20 cellular contexts compared by ENCODE assay signal in genomic region chr15:69275104-69275670, GRCh38. TPM values are rescaled to one million over a fixed set of nuclear protein-coding genes. Genes with fewer than 3 reads are reported as not detected.
"Had no signal": no experiment of that assay in that cellular context is flagged by ENCODE, and none has a peak within 500 bp of the region (broad histone marks: within the 10 kb centered on the region; RNA-seq: fewer than 3 reads in every experiment).

No MANE protein-coding gene starts in this region.

- H3K27ac ChIP-seq: colonic mucosa, gastrocnemius medialis, left lung, stomach had no signal

- H3K4me1 ChIP-seq: colonic mucosa, gastrocnemius medialis, left lung, stomach had no signal

- DNase-seq: activated CD4-positive, alpha-beta memory T cell treated with anti-CD3 and anti-CD28 coated beads for 36 hours; activated CD4-positive, alpha-beta T cell treated with anti-CD3 and anti-CD28 coated beads for 36 hours; activated naive CD4-positive, alpha-beta T cell; activated naive CD8-positive, alpha-beta T cell treated with anti-CD3 and anti-CD28 coated beads for 36 hours; activated T-cell treated with anti-CD3 and anti-CD28 coated beads for 4 hours; amygdala; central memory CD4-positive, alpha-beta T cell; colonic mucosa; endodermal cell; gastrocnemius medialis; head of caudate nucleus; kidney; left lung; stimulated activated CD4-positive, alpha-beta T cell treated with anti-CD3 and anti-CD28 coated beads, Interleukin-4, amount 100 ng/mL, for 24 hours; stomach; trophoblast cell had no signal

- H3K36me3 ChIP-seq: colonic mucosa, gastrocnemius medialis, left lung, stomach had no signal

- H3K27me3 ChIP-seq: colonic mucosa, gastrocnemius medialis, left lung had no signal

- H3K9me3 ChIP-seq: colonic mucosa, gastrocnemius medialis, left lung, stomach had no signal

- H3K4me3 ChIP-seq: colonic mucosa, gastrocnemius medialis, left lung, stomach had no signal

- ATAC-seq: activated CD4-positive, alpha-beta T cell treated with anti-CD3 and anti-CD28 coated beads for 36 hours; activated T-helper 17 cell treated with anti-CD3 and anti-CD28 coated beads, Interleukin-2, amount 50 U/mL, for 72 hours; gastrocnemius medialis; left lung; sciatic nerve; stimulated activated effector memory CD8-positive, alpha-beta T cell treated with anti-CD3 and anti-CD28 coated beads, Interleukin-12 subunit alpha, Interleukin-12 subunit beta, amount 100 ng/mL, for 72 hours had no signal

RNA-seq across cellular contexts. Expression of gene PAQR5, which starts 23.5 kb away (rescaled TPM):
- total RNA-seq: activated T-helper 17 cell treated with anti-CD3 and anti-CD28 coated beads, Interleukin-2, amount 50 U/mL, for 72 hours; T-helper 2 cell treated with Interferon-gamma antibody and Interleukin-4, amounts not matched to agents 100 ng/mL and 5 ng/mL, for 36 hours had no signal
